9 cellular contexts compared by ENCODE assay signal in genomic region chr15:70036585-70037343, GRCh38.
DNase-seq lines count a peak whose midpoint lies in the region; ATAC-seq, FAIRE-seq and TF ChIP-seq lines count a peak whose summit lies in the region.
"Had no signal": no experiment of that assay in that cellular context is flagged by ENCODE, and none has a peak within 500 bp of the region (broad histone marks: within the 10 kb centered on the region; RNA-seq: fewer than 3 reads in every experiment).

No MANE protein-coding gene starts in this region.

- POLR2A ChIA-PET in HepG2 (lab: Yijun Ruan, JAX): no interaction called here

- no TSS peak for BruUV-seq in HepG2 (replicated peaks; lab: Mats Ljungman, UMichigan)

- H3K4me1 ChIP-seq in OCI-LY1 (ENCODE audit: insufficient read depth, low read length, severe bottlenecking) (peaks cover 33% of the 10 kb centered on the region), HepG2 (ENCODE audit: insufficient read depth, low read length) (no peaks in the 10 kb centered on the region)

- H3K4me3 ChIP-seq in OCI-LY1 (ENCODE audit: low read depth, low read length, poor library complexity, severe bottlenecking) (peak overlapping the region; percentile 12), HepG2 (replicated peaks in 1 of 3; ENCODE audit: insufficient read depth in 1 of 3, low read depth in 2 of 3, low read length in 3 of 3) (no peak overlapping the region)

- peaks cover 20% of the 10 kb centered on the region for H3K27me3 Mint-ChIP-seq in T-helper 2 cell treated with Interferon-gamma antibody and Interleukin-4, amounts not matched to agents 5 μg/mL and 100 μg/mL, for 36 hours (ENCODE audit: low read depth)
- H3K27me3 Mint-ChIP-seq in activated CD8-positive, alpha-beta memory T cell treated with anti-CD3 and anti-CD28 coated beads, Interleukin-2, amount 10 ng/mL, durations not matched to agents 7 days and 5 days: peaks cover 20% of the 10 kb centered on the region

- H3K36me3 ChIP-seq in OCI-LY1 (ENCODE audit: insufficient read depth, low read length) (no peaks in the 10 kb centered on the region; the same call in 1 of the 2 replicates), HepG2 (replicated peaks in 1 of 2; ENCODE audit: control insufficient read depth in 1 of 2, insufficient read depth in 2 of 2, low read length in 2 of 2) (no peaks in the 10 kb centered on the region)

- no peaks in the 10 kb centered on the region for H3K9me3 Mint-ChIP-seq in T-helper 2 cell treated with Interferon-gamma antibody and Interleukin-4, amounts not matched to agents 5 μg/mL and 100 μg/mL, for 36 hours
- H3K9me3 Mint-ChIP-seq in activated CD8-positive, alpha-beta memory T cell treated with anti-CD3 and anti-CD28 coated beads, Interleukin-2, amount 10 ng/mL, durations not matched to agents 7 days and 5 days (ENCODE audit: low read depth): no peaks in the 10 kb centered on the region

- TF ChIP-seq EP300 in HepG2 (IDR thresholded peaks at IDR 0.05; ENCODE audit: low read depth in 2 of 2, low read length in 2 of 2) (no peak), HepG2 (CRISPR knock-in tag; IDR thresholded peaks at IDR 0.05; ENCODE audit: borderline replicate concordance) (no peak)

- no peaks in the 10 kb centered on the region for H3K36me3 Mint-ChIP-seq in T-helper 2 cell treated with Interferon-gamma antibody and Interleukin-4, amounts not matched to agents 5 μg/mL and 100 μg/mL, for 36 hours (ENCODE audit: low read depth)
- H3K36me3 Mint-ChIP-seq in activated CD8-positive, alpha-beta memory T cell treated with anti-CD3 and anti-CD28 coated beads, Interleukin-2, amount 10 ng/mL, durations not matched to agents 7 days and 5 days: no peaks in the 10 kb centered on the region

- no peak for FAIRE-seq in HepG2 (lab: Jason Lieb, UNC)

- 35% methylated on average over 3 of the region's 5 CpGs for WGBS in HepG2 (ENCODE audit: low lambda C conversion rate)

- ATAC-seq in GM19324 (IDR thresholded peaks at IDR 0.05; ENCODE audit: low FRiP score, unreplicated experiment): peak; percentile 78
- peak; percentile 65 for ATAC-seq in HG03139 (IDR thresholded peaks at IDR 0.05; ENCODE audit: unreplicated experiment)
- ATAC-seq in HepG2: no peak
- ATAC-seq in activated CD8-positive, alpha-beta memory T cell treated with anti-CD3 and anti-CD28 coated beads, Interleukin-2, amount 10 ng/mL, durations not matched to agents 7 days and 5 days: no peak

- no peak overlapping the region for H3K4me3 Mint-ChIP-seq in T-helper 2 cell treated with Interferon-gamma antibody and Interleukin-4, amounts not matched to agents 5 μg/mL and 100 μg/mL, for 36 hours
- H3K4me3 Mint-ChIP-seq in activated CD8-positive, alpha-beta memory T cell treated with anti-CD3 and anti-CD28 coated beads, Interleukin-2, amount 10 ng/mL, durations not matched to agents 7 days and 5 days: no peak overlapping the region

- no peak for TF ChIP-seq POLR2A in HepG2 (IDR thresholded peaks at IDR 0.05; ENCODE audit: insufficient read depth in 1 of 2, low read depth in 2 of 2, low read length in 2 of 2)

- in situ Hi-C loops in HepG2 (cut with HindIII; ENCODE audit: extremely low pct_ligation_motif_present, low pct_unique_long_range_greater_than_20kb): no loop called here

- H3K9ac ChIP-seq in OCI-LY1 (ENCODE audit: low read length) (no peak overlapping the region), HepG2 (ENCODE audit: insufficient read depth, low read depth, low read length) (no peak overlapping the region)

- H3K4me2 ChIP-seq in OCI-LY1 (ENCODE audit: low read length): peak overlapping the region; percentile 49; the same call in 1 of the 2 replicates
- H3K4me2 ChIP-seq in HepG2 (ENCODE audit: low read depth, low read length): no peak overlapping the region

- H3K27me3 ChIP-seq in OCI-LY1 (ENCODE audit: insufficient read depth, low read length) (no peaks in the 10 kb centered on the region), HepG2 (ENCODE audit: control insufficient read depth in 1 of 2, insufficient read depth in 2 of 2, low read length in 2 of 2) (peaks cover 4 to 48% of the 10 kb centered on the region in 2 experiments; a peak in 4 of 5 replicates)

- CTCF ChIA-PET in HepG2 (lab: Yijun Ruan, JAX; ENCODE audit: low intra/inter-chr PET ratio, low total read pairs): no interaction called here
- CTCF ChIA-PET in activated CD8-positive, alpha-beta memory T cell treated with anti-CD3 and anti-CD28 coated beads, Interleukin-2, amount 10 ng/mL, durations not matched to agents 7 days and 5 days (lab: Charles Lee): no interaction called here

- TF ChIP-seq CTCF in OCI-LY1 (IDR thresholded peaks at IDR 0.05; ENCODE audit: low read length): no peak
- no peak for TF ChIP-seq CTCF in HepG2 (CRISPR knock-in tag; IDR thresholded peaks at IDR 0.05)

- no peaks in the 10 kb centered on the region for H3K4me1 Mint-ChIP-seq in T-helper 2 cell treated with Interferon-gamma antibody and Interleukin-4, amounts not matched to agents 5 μg/mL and 100 μg/mL, for 36 hours (ENCODE audit: low read depth)
- no peaks in the 10 kb centered on the region for H3K4me1 Mint-ChIP-seq in activated CD8-positive, alpha-beta memory T cell treated with anti-CD3 and anti-CD28 coated beads, Interleukin-2, amount 10 ng/mL, durations not matched to agents 7 days and 5 days

- H3F3A ChIP-seq in OCI-LY1 (ENCODE audit: insufficient read depth, low read length): no peaks in the 10 kb centered on the region

- H3K9me2 ChIP-seq in OCI-LY1 (ENCODE audit: low read depth, low read length): no peaks in the 10 kb centered on the region

- no peak overlapping the region for H2AFZ ChIP-seq in OCI-LY1 (ENCODE audit: low read length)
- H2AFZ ChIP-seq in HepG2 (ENCODE audit: low read length): no peak overlapping the region

- DNase-seq in DMS153 treated with DMSO at 0.1 percent for 48 hours (lab: John Stamatoyannopoulos, UW; ENCODE audit: unreplicated experiment) (peak; percentile 9), HepG2 (ENCODE audit: low spot score) (no peak), H4 (ENCODE audit: low spot score) (no peak)
- no peak for DNase-seq in T-helper 2 cell treated with Interferon-gamma antibody and Interleukin-4, amounts not matched to agents 5 μg/mL and 100 μg/mL, for 36 hours (ENCODE audit: low spot score)
- DNase-seq in activated CD8-positive, alpha-beta memory T cell treated with anti-CD3 and anti-CD28 coated beads, Interleukin-2, amount 10 ng/mL, durations not matched to agents 7 days and 5 days: no peak
- DNase-seq: DND-41 had no signal

- H3K79me2 ChIP-seq in OCI-LY1 (ENCODE audit: insufficient read depth, low read length) (no peaks in the 10 kb centered on the region), HepG2 (ENCODE audit: insufficient read depth, low read length) (no peaks in the 10 kb centered on the region)

- H3K27ac Mint-ChIP-seq in T-helper 2 cell treated with Interferon-gamma antibody and Interleukin-4, amounts not matched to agents 5 μg/mL and 100 μg/mL, for 36 hours: no peak overlapping the region
- no peak overlapping the region for H3K27ac Mint-ChIP-seq in activated CD8-positive, alpha-beta memory T cell treated with anti-CD3 and anti-CD28 coated beads, Interleukin-2, amount 10 ng/mL, durations not matched to agents 7 days and 5 days

- H3K27ac ChIP-seq in OCI-LY1 (ENCODE audit: low read depth, low read length, poor library complexity, severe bottlenecking) (peak overlapping the region; percentile 57), HepG2 (ENCODE audit: extremely low read length, insufficient read depth, low read length) (no peak overlapping the region)

- no peak for TF ChIP-seq RAD21 in HepG2 (CRISPR knock-in tag; IDR thresholded peaks at IDR 0.05)

- H3K9me3 ChIP-seq in OCI-LY1 (ENCODE audit: low read length) (no peaks in the 10 kb centered on the region), HepG2 (ENCODE audit: low read length) (no peaks in the 10 kb centered on the region)

- H4K20me1 ChIP-seq in OCI-LY1 (ENCODE audit: insufficient read depth, low read length) (no peaks in the 10 kb centered on the region), HepG2 (ENCODE audit: insufficient read depth, low read length) (0 out of 2 replicates have a peak, but pooled peaks cover 2% of the 10 kb centered on the region)

- intact Hi-C loops in HepG2 (cut with micrococcal nuclease; ENCODE audit: unreplicated experiment): no loop called here

TF ChIP-seq in HepG2, 621 proteins besides CTCF, POLR2A, EP300 and RAD21 (continues in another document):
- no peak for TF ChIP-seq CBX5 (CRISPR knock-in tag; IDR thresholded peaks at IDR 0.05; ENCODE audit: borderline replicate concordance)
- no peak for TF ChIP-seq NCOA2 (CRISPR knock-in tag; IDR thresholded peaks at IDR 0.05)
- no peak for TF ChIP-seq MIXL1 (CRISPR knock-in tag; IDR thresholded peaks at IDR 0.05)
- no peak for TF ChIP-seq KAT2B (IDR thresholded peaks at IDR 0.05; ENCODE audit: borderline replicate concordance, low read depth, low read length)
- TF ChIP-seq PCBP2 (optimal IDR thresholded peaks at IDR 0.05; ENCODE audit: low read depth, low read length, poor library complexity, severe bottlenecking): no peak
- TF ChIP-seq ZNF292 (CRISPR knock-in tag; IDR thresholded peaks at IDR 0.05; ENCODE audit: borderline replicate concordance, low read depth): no peak
- TF ChIP-seq ZNF224 (CRISPR knock-in tag; IDR thresholded peaks at IDR 0.05): no peak
- TF ChIP-seq ZNF513 (CRISPR knock-in tag; conservative IDR thresholded peaks at IDR 0.05): no peak
- no peak for TF ChIP-seq ZSCAN22 (CRISPR knock-in tag; IDR thresholded peaks at IDR 0.05)
- TF ChIP-seq ATF2 (CRISPR knock-in tag; IDR thresholded peaks at IDR 0.05): no peak
- no peak for TF ChIP-seq RNF2 (conservative IDR thresholded peaks at IDR 0.05; ENCODE audit: low read depth)

Comparison
In these comparisons a context has a peak if more than half of its experiments do, and no peak if none do; other contexts are left out.
1. ATAC-seq: peak in GM19324 (single experiment) and HG03139 (single experiment); none in HepG2 (single experiment) and activated CD8-positive, alpha-beta memory T cell treated with anti-CD3 and anti-CD28 coated beads, Interleukin-2, amount 10 ng/mL, durations not matched to agents 7 days and 5 days (single experiment).